ENCODE assay signal across 9 cellular contexts in the genomic region with DNA sequence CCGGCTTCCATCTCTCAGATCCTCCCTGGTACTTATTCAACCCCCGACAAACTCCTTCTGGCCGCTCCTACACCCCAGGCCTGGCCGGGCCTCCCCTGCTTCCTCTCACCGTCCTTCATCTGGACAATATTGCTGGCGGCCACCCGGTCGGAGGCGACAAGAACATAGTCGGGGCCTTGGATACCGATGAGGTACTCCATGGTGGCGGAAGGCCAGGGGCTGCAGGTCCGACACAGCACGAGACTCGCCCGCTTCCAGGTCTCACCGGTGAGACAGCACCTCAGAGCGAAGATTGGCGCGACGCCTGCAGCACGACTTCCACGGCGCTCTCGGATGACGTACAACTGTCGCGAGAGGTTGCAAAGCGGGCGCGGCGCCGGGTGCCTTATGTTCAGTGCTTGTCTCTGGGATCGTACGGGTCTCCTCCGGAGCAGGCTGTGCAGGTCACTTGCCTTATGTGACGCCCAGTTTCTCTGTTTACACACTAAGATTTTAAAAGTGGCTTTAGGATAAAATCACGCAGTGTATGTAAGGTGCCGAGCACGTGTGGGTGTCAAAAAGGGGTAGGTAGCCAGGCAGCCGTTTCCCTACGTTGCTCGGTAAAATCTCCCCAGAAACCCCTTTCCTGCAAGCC. TPM values are rescaled to one million over a fixed set of nuclear protein-coding genes. Genes with fewer than 3 reads are reported as not detected.
DNase-seq lines count a peak whose midpoint lies in the region; ATAC-seq, FAIRE-seq and TF ChIP-seq lines count a peak whose summit lies in the region.
"Had no signal": no experiment of that assay in that cellular context is flagged by ENCODE, and none has a peak within 500 bp of the region (broad histone marks: within the 10 kb centered on the region; RNA-seq: fewer than 3 reads in every experiment).

A gene (minus strand): TSS at position 294 of the 634 bp plus-strand sequence. CDS start 94 bp downstream, at position 200.

- peak; percentile 85 to 88 for DNase-seq in AML-193 (lab: John Stamatoyannopoulos, UW)
- DNase-seq in NCI-H524 (lab: John Stamatoyannopoulos, UW) = peak; percentile 84 to 94
- DNase-seq in activated CD4-positive, alpha-beta T cell treated with anti-CD3 and anti-CD28 coated beads for 36 hours = peak; percentile 99
- DNase-seq in chondrocyte (ENCODE audit: low spot score) = peak; percentile 98
- DNase-seq in keratinocyte (ENCODE audit: low read depth, low spot score) = peak; percentile 80
- peak; percentile 92 to 97 (median 96) for DNase-seq in stimulated activated CD4-positive, alpha-beta T cell treated with anti-CD3 and anti-CD28 coated beads, Interleukin-12 subunit alpha, Interleukin-12 subunit beta, amount 100 ng/mL, for 48 hours (ENCODE audit: low read depth in 2 of 3, low spot score in 1 of 3)

- TF ChIP-seq CTCF in chondrocyte (IDR thresholded peaks at IDR 0.05) (no peak), keratinocyte (optimal IDR thresholded peaks at IDR 0.05 in 1 of 3, IDR thresholded peaks at IDR 0.05 in 1 of 3, conservative IDR thresholded peaks at IDR 0.05 in 1 of 3; ENCODE audit: extremely low read depth in 1 of 3, insufficient read depth in 2 of 3, low read length in 3 of 3) (no peak)

- ATAC-seq in HG03439 (IDR thresholded peaks at IDR 0.05; ENCODE audit: unreplicated experiment) = peak; percentile 79
- peak; percentile 92 for ATAC-seq in activated CD4-positive, alpha-beta T cell treated with anti-CD3 and anti-CD28 coated beads for 36 hours

- no peaks in the 10 kb centered on the region for H3K9me3 Mint-ChIP-seq in activated CD4-positive, alpha-beta T cell treated with anti-CD3 and anti-CD28 coated beads for 36 hours (ENCODE audit: low read depth)
- H3K9me3 Mint-ChIP-seq in chondrocyte (ENCODE audit: low read depth) = peaks cover 4% of the 10 kb centered on the region

- POLR2A ChIA-PET in activated CD4-positive, alpha-beta T cell treated with anti-CD3 and anti-CD28 coated beads for 36 hours (lab: Charles Lee) = no interaction called here

- H3K9me3 ChIP-seq in keratinocyte (ENCODE audit: control insufficient read depth, low read depth, low read length) = no peaks in the 10 kb centered on the region

- H3K4me1 ChIP-seq in keratinocyte (ENCODE audit: control insufficient read depth, extremely low read depth, insufficient read depth, low read length) = peaks cover 18% of the 10 kb centered on the region

- H3K27me3 Mint-ChIP-seq in activated CD4-positive, alpha-beta T cell treated with anti-CD3 and anti-CD28 coated beads for 36 hours = peaks cover 18% of the 10 kb centered on the region
- H3K27me3 Mint-ChIP-seq in chondrocyte (ENCODE audit: low read depth) = peaks cover 11% of the 10 kb centered on the region

- no peaks in the 10 kb centered on the region for H3K9me1 ChIP-seq in keratinocyte (ENCODE audit: control insufficient read depth, extremely low read depth, insufficient read depth, low read length)

- peaks cover 3% of the 10 kb centered on the region for H4K20me1 ChIP-seq in keratinocyte (ENCODE audit: control insufficient read depth, extremely low read depth, insufficient read depth, low read length)

- H3K27me3 ChIP-seq in keratinocyte (ENCODE audit: control insufficient read depth, extremely low read depth, insufficient read depth, low read length) = peaks cover 7% of the 10 kb centered on the region

- TF ChIP-seq POLR2A in GM19193 (IDR thresholded peaks at IDR 0.05; ENCODE audit: extremely low read depth, insufficient read depth, insufficient read length) = peak; percentile 95

- peak within 1 kb of the TSS; percentile 100 for H3K4me3 Mint-ChIP-seq in activated CD4-positive, alpha-beta T cell treated with anti-CD3 and anti-CD28 coated beads for 36 hours
- peak within 1 kb of the TSS; percentile 100 for H3K4me3 Mint-ChIP-seq in chondrocyte (ENCODE audit: unreplicated experiment)

- FAIRE-seq in keratinocyte (lab: Jason Lieb, UNC) = no peak
- FAIRE-seq: colon had no signal

- dilution Hi-C loops in keratinocyte (cut with MboI; ENCODE audit: extremely low pct_ligation_motif_present, low sequenced_read_pairs) = no loop called here

- CTCF ChIA-PET in activated CD4-positive, alpha-beta T cell treated with anti-CD3 and anti-CD28 coated beads for 36 hours (lab: Charles Lee) = interaction anchor here (1.5 kb wide), 1 partner anchor 73 kb away, joined by 5 read pairs; no protein-coding TSS in a partner anchor

- H3K27ac ChIP-seq in keratinocyte (ENCODE audit: control insufficient read depth, insufficient read depth, low read length) = peak within 1 kb of the TSS; percentile 99

- H3K36me3 ChIP-seq in keratinocyte (ENCODE audit: control insufficient read depth in 2 of 2, extremely low read depth in 1 of 2, insufficient read depth in 2 of 2, low read length in 2 of 2) = no peaks in the 10 kb centered on the region

- peak within 1 kb of the TSS; percentile 99 for H3K9ac ChIP-seq in keratinocyte (ENCODE audit: control insufficient read depth, extremely low read depth, insufficient read depth, low read length)

- intact Hi-C loops in activated CD4-positive, alpha-beta T cell treated with anti-CD3 and anti-CD28 coated beads for 36 hours (cut with DNase I, micrococcal nuclease) = loop anchor here (1.0 to 10.0 kb wide), 13 partner anchors 64 to 787 kb away; a partner anchor contains a TSS

- peaks cover 13% of the 10 kb centered on the region for H3K36me3 Mint-ChIP-seq in activated CD4-positive, alpha-beta T cell treated with anti-CD3 and anti-CD28 coated beads for 36 hours (ENCODE audit: low read depth)
- peaks cover 5% of the 10 kb centered on the region for H3K36me3 Mint-ChIP-seq in chondrocyte (ENCODE audit: low read depth)

- peak within 1 kb of the TSS; percentile 94 for H2AFZ ChIP-seq in keratinocyte (ENCODE audit: control insufficient read depth, low read length)

- peaks cover 48% of the 10 kb centered on the region for H3K79me2 ChIP-seq in keratinocyte (ENCODE audit: control insufficient read depth, insufficient read depth, low read length)

- H3K4me1 Mint-ChIP-seq in activated CD4-positive, alpha-beta T cell treated with anti-CD3 and anti-CD28 coated beads for 36 hours = peaks cover 26% of the 10 kb centered on the region
- peaks cover 42% of the 10 kb centered on the region for H3K4me1 Mint-ChIP-seq in chondrocyte (ENCODE audit: low read depth)

- H3K4me2 ChIP-seq in keratinocyte (ENCODE audit: control insufficient read depth, extremely low read depth, insufficient read depth, low read depth, low read length) = peak within 1 kb of the TSS; percentile 86

- peak within 1 kb of the TSS; percentile 100 for H3K27ac Mint-ChIP-seq in activated CD4-positive, alpha-beta T cell treated with anti-CD3 and anti-CD28 coated beads for 36 hours
- peak within 1 kb of the TSS; percentile 100 for H3K27ac Mint-ChIP-seq in chondrocyte (ENCODE audit: unreplicated experiment)

- H3K4me3 ChIP-seq in keratinocyte (ENCODE audit: control insufficient read depth in 2 of 3, extremely low read depth in 1 of 3, insufficient read depth in 2 of 3, low read depth in 1 of 3, low read length in 3 of 3) = peak within 1 kb of the TSS; percentile 89 to 98 (median 95)

RNA-seq across cellular contexts. Expression of the gene that starts here (rescaled TPM):
- total RNA-seq in activated CD4-positive, alpha-beta T cell treated with anti-CD3 and anti-CD28 coated beads for 36 hours = 100 to 1,000 TPM in 1 of 2 experiments, 10 to 100 TPM in 1; 97.1 to 125 TPM
- total RNA-seq in chondrocyte = 53.1 to 70.9 TPM (median 58.9 TPM) in 3 replicates
- 95.5 to 108 TPM (median 104 TPM) in 3 replicates for polyA plus RNA-seq in keratinocyte
- 26.2 TPM for polyA plus RNA-seq in keratinocyte (2011; ENCODE audit: low read depth)
- polyA plus RNA-seq in keratinocyte (2011; cell fraction: cytosol; rRNA removed) = 102 and 128 TPM in 2 replicates
- polyA plus RNA-seq in keratinocyte (2011; cell fraction: nucleus; rRNA removed) = 74.8 TPM in 2 replicates
- 73.9 and 101 TPM in 2 replicates for polyA plus RNA-seq in keratinocyte (2012; ENCODE audit: low replicate concordance)
- 92.0 to 180 TPM (median 99.6 TPM) in 3 replicates for polyA minus RNA-seq in keratinocyte
- 96.1 TPM for polyA minus RNA-seq in keratinocyte (2011; cell fraction: cytosol; rRNA and poly(A)+ RNA removed)
- 21.3 and 38.9 TPM in 2 replicates for polyA minus RNA-seq in keratinocyte (2011; cell fraction: nucleus; rRNA and poly(A)+ RNA removed)

Comparison
In these comparisons a context has a peak if more than half of its experiments do, and no peak if none do; other contexts are left out.
1. Peak in every context shown above with its lines: DNase-seq, ATAC-seq, H3K4me3 ChIP-seq and H3K27ac ChIP-seq.